8 cellular contexts compared by ENCODE assay signal in genomic region chr18:58195278-58195721, GRCh38.
A peak's percentile ranks its signal among the peaks of the same experiment; 100 is the strongest.
DNase-seq lines count a peak whose midpoint lies in the region; ATAC-seq and TF ChIP-seq lines count a peak whose summit lies in the region.

No MANE protein-coding gene starts in this region.

- H3K27me3 ChIP-seq in naive thymus-derived CD4-positive, alpha-beta T cell (ENCODE audit: control insufficient read depth in 2 of 2, insufficient read depth in 2 of 2, low read length in 2 of 2), result no peaks in the 10 kb centered on the region

- H3K36me3 ChIP-seq in naive thymus-derived CD4-positive, alpha-beta T cell (ENCODE audit: control insufficient read depth in 2 of 3, insufficient read depth in 3 of 3, low read length in 3 of 3), result no peaks in the 10 kb centered on the region

- H3K4me3 Mint-ChIP-seq in Calu3 (ENCODE audit: low read depth, unreplicated experiment), result peak overlapping the region; percentile 89
- peak overlapping the region; percentile 73 for H3K4me3 Mint-ChIP-seq in T-helper 17 cell
- peak overlapping the region; percentile 81 for H3K4me3 Mint-ChIP-seq in dendritic cell treated with granulocyte-macrophage colony-stimulating factor and Interleukin-4, amounts not matched to agents 40 ng/mL and 50 ng/mL, for 4 days
- peak overlapping the region; percentile 75 to 91 (median 86) for H3K4me3 Mint-ChIP-seq in naive thymus-derived CD4-positive, alpha-beta T cell

- peak; percentile 54 for DNase-seq in Calu3
- peak in 2 of 3 donors; percentile 14 to 20 for DNase-seq in T-helper 17 cell
- DNase-seq in naive thymus-derived CD4-positive, alpha-beta T cell, result peak in 8 of 9 donors; percentile 12 to 43 (median 24)
- DNase-seq in GM19238 (ENCODE audit: insufficient read length, low spot score), result no peak

- H3K4me1 Mint-ChIP-seq in Calu3 (ENCODE audit: low read depth, unreplicated experiment) (peaks cover 57% of the 10 kb centered on the region), T-helper 17 cell (peaks cover 18% of the 10 kb centered on the region)
- H3K4me1 Mint-ChIP-seq in dendritic cell treated with granulocyte-macrophage colony-stimulating factor and Interleukin-4, amounts not matched to agents 40 ng/mL and 50 ng/mL, for 4 days (ENCODE audit: low read depth), result peaks cover 27% of the 10 kb centered on the region
- H3K4me1 Mint-ChIP-seq in naive thymus-derived CD4-positive, alpha-beta T cell, result peaks cover 7 to 26% (median 26%) of the 10 kb centered on the region in 7 donors

- POLR2A ChIA-PET in naive thymus-derived CD4-positive, alpha-beta T cell (lab: Charles Lee), result no interaction called here

- peak overlapping the region; percentile 67 for H3K27ac Mint-ChIP-seq in Calu3 (ENCODE audit: unreplicated experiment)
- peak overlapping the region; percentile 49 for H3K27ac Mint-ChIP-seq in T-helper 17 cell
- H3K27ac Mint-ChIP-seq in dendritic cell treated with granulocyte-macrophage colony-stimulating factor and Interleukin-4, amounts not matched to agents 40 ng/mL and 50 ng/mL, for 4 days, result peak overlapping the region; percentile 76
- peak overlapping the region in 7 of 9 donors; percentile 0 to 81 (median 65) for H3K27ac Mint-ChIP-seq in naive thymus-derived CD4-positive, alpha-beta T cell

- ATAC-seq in HG03025 (IDR thresholded peaks at IDR 0.05; ENCODE audit: low FRiP score, unreplicated experiment), result peak; percentile 45
- ATAC-seq in T-helper 17 cell, result peak; percentile 65
- ATAC-seq in naive thymus-derived CD4-positive, alpha-beta T cell, result peak; percentile 61
- ATAC-seq in HG03521 (IDR thresholded peaks at IDR 0.05; ENCODE audit: unreplicated experiment), result no peak
- no peak for ATAC-seq in GM18858 (IDR thresholded peaks at IDR 0.05; ENCODE audit: unreplicated experiment)

- no peaks in the 10 kb centered on the region for H3K9me3 Mint-ChIP-seq in Calu3 (ENCODE audit: low read depth, unreplicated experiment)
- no peaks in the 10 kb centered on the region for H3K9me3 Mint-ChIP-seq in dendritic cell treated with granulocyte-macrophage colony-stimulating factor and Interleukin-4, amounts not matched to agents 40 ng/mL and 50 ng/mL, for 4 days
- H3K9me3 Mint-ChIP-seq in naive thymus-derived CD4-positive, alpha-beta T cell, result no peaks in the 10 kb centered on the region

- intact Hi-C loops in Calu3 (cut with micrococcal nuclease; ENCODE audit: unreplicated experiment), result loop anchor here (5.0 kb wide), 1 partner anchor 127 kb away; no protein-coding TSS in a partner anchor
- intact Hi-C loops in dendritic cell treated with granulocyte-macrophage colony-stimulating factor and Interleukin-4, amounts not matched to agents 40 ng/mL and 50 ng/mL, for 4 days (cut with micrococcal nuclease), result loop anchor here (5.0 to 10.0 kb wide), 2 partner anchors 37 to 120 kb away; no protein-coding TSS in a partner anchor
- intact Hi-C loops in naive thymus-derived CD4-positive, alpha-beta T cell (cut with micrococcal nuclease), result loop anchor here in 1 of 2 donors (1.0 to 5.0 kb wide), 2 partner anchors 127 to 297 kb away; no protein-coding TSS in a partner anchor

- peaks cover 0 to 5% of the 10 kb centered on the region in 2 donors for H3K4me1 ChIP-seq in naive thymus-derived CD4-positive, alpha-beta T cell (ENCODE audit: control insufficient read depth in 2 of 2, insufficient read depth in 2 of 2, low read length in 2 of 2)

- no peaks in the 10 kb centered on the region for H3K9me3 ChIP-seq in T-helper 17 cell (ENCODE audit: control insufficient read depth, low read length, poor library complexity, severe bottlenecking)
- H3K9me3 ChIP-seq in naive thymus-derived CD4-positive, alpha-beta T cell (ENCODE audit: control insufficient read depth in 2 of 3, low read length in 3 of 3), result no peaks in the 10 kb centered on the region

- H3K36me3 Mint-ChIP-seq in Calu3 (ENCODE audit: insufficient read depth, unreplicated experiment), result peaks cover 28% of the 10 kb centered on the region
- H3K36me3 Mint-ChIP-seq in T-helper 17 cell (ENCODE audit: low read depth), result peaks cover 4% of the 10 kb centered on the region
- H3K36me3 Mint-ChIP-seq in dendritic cell treated with granulocyte-macrophage colony-stimulating factor and Interleukin-4, amounts not matched to agents 40 ng/mL and 50 ng/mL, for 4 days (ENCODE audit: low read depth), result peaks cover 7% of the 10 kb centered on the region
- no peaks in the 10 kb centered on the region for H3K36me3 Mint-ChIP-seq in naive thymus-derived CD4-positive, alpha-beta T cell

- H3K4me3 ChIP-seq in naive thymus-derived CD4-positive, alpha-beta T cell (ENCODE audit: low read length), result peak overlapping the region; percentile 56

- H3K27ac ChIP-seq in naive thymus-derived CD4-positive, alpha-beta T cell (ENCODE audit: low read depth, low read length), result peak overlapping the region; percentile 9

- BruUV-seq in Calu3 (replicated peaks; lab: Mats Ljungman, UMichigan), result no TSS peak

- CTCF ChIA-PET in Calu3 (lab: Charles Lee), result interaction anchor here (0.8 to 2.9 kb wide), 7 partner anchors 13 to 127 kb away, joined by 3 to 10 read pairs (median 4); no protein-coding TSS in a partner anchor
- CTCF ChIA-PET in naive thymus-derived CD4-positive, alpha-beta T cell (lab: Charles Lee), result no interaction called here

- TF ChIP-seq CTCF in Calu3 (IDR thresholded peaks at IDR 0.05; ENCODE audit: unreplicated experiment), result no peak

- no peaks in the 10 kb centered on the region for H3K27me3 Mint-ChIP-seq in Calu3 (ENCODE audit: unreplicated experiment)
- H3K27me3 Mint-ChIP-seq in T-helper 17 cell, result peaks cover 50% of the 10 kb centered on the region
- peaks cover 40% of the 10 kb centered on the region for H3K27me3 Mint-ChIP-seq in dendritic cell treated with granulocyte-macrophage colony-stimulating factor and Interleukin-4, amounts not matched to agents 40 ng/mL and 50 ng/mL, for 4 days
- peaks cover 0 to 28% (median 6%) of the 10 kb centered on the region in 5 donors for H3K27me3 Mint-ChIP-seq in naive thymus-derived CD4-positive, alpha-beta T cell

Comparison
In these comparisons a context has a peak if more than half of its experiments do, and no peak if none do; other contexts are left out.
1. ATAC-seq: peak in HG03025 (single experiment), T-helper 17 cell (single experiment) and naive thymus-derived CD4-positive, alpha-beta T cell (single experiment); none in HG03521 (single experiment) and GM18858 (single experiment).
2. Peak in every context shown above with its lines, with median percentiles within 50 percentile points of each other: H3K27ac Mint-ChIP-seq and H3K4me3 Mint-ChIP-seq.